8 cellular contexts compared by ENCODE assay signal in the genomic region with DNA sequence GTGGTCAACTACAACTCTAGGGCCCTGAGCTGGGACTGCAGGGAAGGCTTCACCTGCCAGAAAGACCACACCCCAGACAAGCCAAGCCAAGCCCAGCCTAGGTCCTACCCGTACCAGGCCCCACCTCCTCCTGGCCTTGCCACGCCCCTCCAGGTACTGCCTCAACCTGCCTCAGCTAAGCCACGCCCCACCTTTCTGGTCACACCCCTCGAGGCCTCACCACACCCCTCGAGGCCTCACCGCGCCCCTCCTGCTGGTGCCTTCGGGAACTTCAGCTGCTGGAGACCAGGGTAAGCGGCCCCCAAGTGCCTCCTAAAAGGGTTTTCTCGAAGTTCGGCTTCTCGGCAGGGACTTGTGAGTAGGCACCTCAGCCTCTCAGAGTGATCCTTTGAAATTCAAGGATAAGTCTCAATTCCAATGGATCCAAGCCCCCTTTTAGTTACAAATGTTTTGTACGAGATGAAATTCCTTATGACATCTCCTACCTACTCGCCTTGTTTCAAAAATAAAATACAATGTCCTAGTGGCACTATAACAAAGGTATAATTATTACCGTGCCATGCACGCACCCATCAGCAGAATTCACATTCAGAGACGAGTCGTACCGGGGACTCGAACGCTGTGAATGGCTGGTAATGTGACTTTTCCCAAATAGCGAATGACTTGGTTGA.
DNase-seq lines count a peak whose midpoint lies in the region; ATAC-seq and TF ChIP-seq lines count a peak whose summit lies in the region.
"Had no signal": no experiment of that assay in that cellular context is flagged by ENCODE, and none has a peak within 500 bp of the region (broad histone marks: within the 10 kb centered on the region; RNA-seq: fewer than 3 reads in every experiment).

No MANE protein-coding gene starts in this region.

- H3K27ac ChIP-seq in upper lobe of left lung (no peak overlapping the region), caudate nucleus (ENCODE audit: low read depth, low read length) (no peak overlapping the region)
- H3K27ac ChIP-seq: heart right ventricle had no signal

- peaks cover 0 to 7% (median 4%) of the 10 kb centered on the region in 4 donors for H3K4me1 ChIP-seq in upper lobe of left lung

- H3K27me3 ChIP-seq in upper lobe of left lung, result no peaks in the 10 kb centered on the region
- H3K27me3 ChIP-seq: heart right ventricle had no signal

- TF ChIP-seq CTCF in GM12875 (IDR thresholded peaks at IDR 0.05; ENCODE audit: borderline replicate concordance, insufficient read depth, low read depth, low read length), result peak; percentile 45; the same call in 1 of the 2 replicates
- TF ChIP-seq CTCF in HFF-Myc (IDR thresholded peaks at IDR 0.05; ENCODE audit: low read depth, low read length, missing control alignments), result peak; percentile 49
- peak in 5 of 6 experiments; percentile 18 to 57 (median 34) for TF ChIP-seq CTCF in upper lobe of left lung (IDR thresholded peaks at IDR 0.05)

- no peak overlapping the region for H3K4me3 ChIP-seq in GM12875 (ENCODE audit: low read depth, low read length)
- no peak overlapping the region for H3K4me3 ChIP-seq in HFF-Myc (replicated peaks; ENCODE audit: low read depth, low read length)
- H3K4me3 ChIP-seq in upper lobe of left lung, result no peak overlapping the region
- H3K4me3 ChIP-seq: heart right ventricle had no signal

- H3K36me3 ChIP-seq in upper lobe of left lung, result peaks cover 0 to 6% (median 0%) of the 10 kb centered on the region in 4 donors

- H3K9me3 ChIP-seq in upper lobe of left lung, result no peaks in the 10 kb centered on the region
- H3K9me3 ChIP-seq: heart right ventricle had no signal

- no peak for DNase-seq in HFF-Myc (ENCODE audit: extremely low read depth, low read depth)
- DNase-seq in SW480 (ENCODE audit: low spot score), result peak; percentile 79
- DNase-seq in iPS DF 4.7 (ENCODE audit: extremely low read depth, low spot score), result peak; percentile 89
- peak; percentile 52 to 74 for DNase-seq in upper lobe of left lung
- DNase-seq in caudate nucleus (lab: John Stamatoyannopoulos, UW), result no peak
- DNase-seq: heart right ventricle had no signal

- ATAC-seq in upper lobe of left lung (ENCODE audit: low FRiP score in 2 of 2) (peak; percentile 25 to 62), GM21619 (IDR thresholded peaks at IDR 0.05; ENCODE audit: unreplicated experiment) (no peak)

- no peak for TF ChIP-seq POLR2A in upper lobe of left lung (IDR thresholded peaks at IDR 0.05)

- TF ChIP-seq EP300 in upper lobe of left lung (IDR thresholded peaks at IDR 0.05), result no peak

- WGBS in upper lobe of left lung, 2 donors, result 55 to 63% methylated on average over 18 to 21 of the region's 22 CpGs

Comparison
In these comparisons a context has a peak if more than half of its experiments do, and no peak if none do; other contexts are left out.
1. DNase-seq: peak in SW480 (single experiment), iPS DF 4.7 (single experiment) and upper lobe of left lung (2 of 2); none in HFF-Myc (single experiment) and caudate nucleus (0 of 61).
2. Peak in every context shown above with its lines, with median percentiles within 50 percentile points of each other: CTCF ChIP-seq.